ENCODE assay signal across 24 cellular contexts in genomic region chr1:121459235-121459634, GRCh38.
"Had no signal": no experiment of that assay in that cellular context is flagged by ENCODE, and none has a peak within 500 bp of the region (broad histone marks: within the 10 kb centered on the region; RNA-seq: fewer than 3 reads in every experiment).

No MANE protein-coding gene starts in this region.

- DNase-seq: activated CD4-positive, alpha-beta memory T cell treated with anti-CD3 and anti-CD28 coated beads for 36 hours; activated CD4-positive, alpha-beta T cell treated with anti-CD3 and anti-CD28 coated beads for 48 hours; activated CD4-positive, CD25-positive, alpha-beta regulatory T cell treated with anti-CD3 and anti-CD28 coated beads, Interleukin-2, amount 50 U/mL, for 72 hours; activated CD8-positive, alpha-beta memory T cell treated with anti-CD3 and anti-CD28 coated beads for 24 hours; activated naive CD4-positive, alpha-beta T cell treated with anti-CD3 and anti-CD28 coated beads, Interleukin-2, amount 50 U/mL, for 16 hours; activated T-cell treated with anti-CD3 and anti-CD28 coated beads for 4 hours; activated T-cell treated with anti-CD3 and anti-CD28 coated beads, Interleukin-2, amount 50 U/mL, for 48 hours; amniotic stem cell; NCI-H1048; NCI-H146; NCI-H2029; NCI-H2107; NCI-H2171 treated with DMSO at 0.1 percent for 48 hours; NCI-H226; NCI-H526; NCI-H774; PC-9; SHP77 treated with DMSO at 0.1 percent for 48 hours; T-helper 17 cell; T-helper 9 cell had no signal

- H3K4me1 Mint-ChIP-seq: brain had no signal

- H3K4me2 ChIP-seq: PC-9 had no signal

- H3K9me3 Mint-ChIP-seq: activated CD4-positive, alpha-beta memory T cell treated with anti-CD3 and anti-CD28 coated beads for 36 hours; brain; central memory CD8-positive, alpha-beta T cell; WTC11 had no signal

- H3K4me3 Mint-ChIP-seq: activated CD4-positive, alpha-beta memory T cell treated with anti-CD3 and anti-CD28 coated beads for 36 hours; brain; WTC11 had no signal

- H3K27ac Mint-ChIP-seq: activated CD4-positive, alpha-beta memory T cell treated with anti-CD3 and anti-CD28 coated beads for 36 hours; activated T-helper 2 cell treated with anti-CD3 and anti-CD28 coated beads, Interferon-gamma antibody, Interleukin-2, Interleukin-4, amounts not matched to agents 10 μg/mL and 5 μg/mL and 100 μg/mL, durations not matched to agents 14 hours and 24 hours and 36 hours; brain; WTC11 had no signal

- H2AFZ ChIP-seq: PC-9 had no signal

- H3K4me3 ChIP-seq: PC-9 had no signal

- H3K36me3 Mint-ChIP-seq: brain, WTC11 had no signal

- H3K27ac ChIP-seq: PC-9 had no signal

- H3K27me3 Mint-ChIP-seq: brain; central memory CD8-positive, alpha-beta T cell; T-helper 17 cell had no signal
